Comparison of ENCODE assay signal across 28 cellular contexts in genomic region chr7:17038160-17038782, GRCh38.
DNase-seq lines count a peak whose midpoint lies in the region; ATAC-seq, FAIRE-seq and TF ChIP-seq lines count a peak whose summit lies in the region.
"Had no signal": no experiment of that assay in that cellular context is flagged by ENCODE, and none has a peak within 500 bp of the region (broad histone marks: within the 10 kb centered on the region; RNA-seq: fewer than 3 reads in every experiment).

No MANE protein-coding gene starts in this region.

- H3K79me2 ChIP-seq in GM23248 (ENCODE audit: insufficient read depth): no peaks in the 10 kb centered on the region
- H3K79me2 ChIP-seq in PC-3 (ENCODE audit: low read length): no peaks in the 10 kb centered on the region
- no peaks in the 10 kb centered on the region for H3K79me2 ChIP-seq in smooth muscle cell (ENCODE audit: low read depth)

- H4K20me1 ChIP-seq in GM23248 (ENCODE audit: insufficient read depth): no peaks in the 10 kb centered on the region
- no peaks in the 10 kb centered on the region for H4K20me1 ChIP-seq in PC-3 (ENCODE audit: low read length)
- no peaks in the 10 kb centered on the region for H4K20me1 ChIP-seq in smooth muscle cell (ENCODE audit: low read depth)

- no peak for TF ChIP-seq POLR2A in GM18505 (IDR thresholded peaks at IDR 0.05; ENCODE audit: borderline replicate concordance, extremely low read depth, insufficient read depth, insufficient read length)

- H3K27me3 ChIP-seq in GM23248 (replicated peaks; ENCODE audit: insufficient read depth) (no peaks in the 10 kb centered on the region), PC-3 (ENCODE audit: low read length) (no peaks in the 10 kb centered on the region), liver (ENCODE audit: control insufficient read depth in 4 of 4, insufficient read depth in 4 of 4, low read length in 3 of 4) (no peaks in the 10 kb centered on the region), smooth muscle cell (ENCODE audit: low read depth) (no peaks in the 10 kb centered on the region)
- H3K27me3 ChIP-seq: SJCRH30, stomach had no signal

- TF ChIP-seq CTCF in PC-3 (conservative IDR thresholded peaks at IDR 0.05; ENCODE audit: low read depth, low read length): no peak
- no peak for TF ChIP-seq CTCF in liver (IDR thresholded peaks at IDR 0.05; ENCODE audit: low read depth, low read length, missing input control)
- no peak for TF ChIP-seq CTCF in smooth muscle cell (IDR thresholded peaks at IDR 0.05; ENCODE audit: borderline replicate concordance, insufficient read depth, poor library complexity, severe bottlenecking)

- H3K9me2 ChIP-seq in GM23248 (ENCODE audit: insufficient read depth) (peaks cover 4% of the 10 kb centered on the region; the same call in 1 of the 2 replicates), PC-3 (replicated peaks; ENCODE audit: low read length) (no peaks in the 10 kb centered on the region)

- H3K27ac ChIP-seq in GM23248: no peak overlapping the region
- peak overlapping the region; percentile 17; the same call in 1 of the 2 replicates for H3K27ac ChIP-seq in PC-3 (ENCODE audit: low read length)
- H3K27ac ChIP-seq in liver (ENCODE audit: low read depth in 1 of 2, low read length in 2 of 2): no peak overlapping the region
- H3K27ac ChIP-seq in smooth muscle cell (ENCODE audit: low read depth): peak overlapping the region; percentile 3
- H3K27ac ChIP-seq: epithelial cell of prostate, prostate gland, SJCRH30, VCaP had no signal

- 81 to 85% methylated on average over 3 of the region's 3 CpGs for WGBS in GM23248 (ENCODE audit: low coverage in 1 of 2, low lambda C conversion rate in 2 of 2, missing lambda C conversion rate in 2 of 2), 2 experiments
- 82% methylated on average over 3 of the region's 3 CpGs for WGBS in liver
- 66% methylated on average over 3 of the region's 3 CpGs for WGBS in smooth muscle cell (ENCODE audit: low lambda C conversion rate)

- no TSS peak for BruUV-seq in PC-3 (replicated peaks; lab: Mats Ljungman, UMichigan)

- TF ChIP-seq RAD21 in liver (IDR thresholded peaks at IDR 0.05): peak in 1 of 2 donors; percentile 8

- H2AFZ ChIP-seq in GM23248 (0 out of 2 replicates have a peak overlapping the region, but pooled peaks have one; percentile 15), PC-3 (ENCODE audit: low read length) (no peak overlapping the region), smooth muscle cell (ENCODE audit: low read depth) (peak overlapping the region; percentile 62)

- H3K9ac ChIP-seq in GM23248 (no peak overlapping the region), PC-3 (ENCODE audit: low read length) (no peak overlapping the region), liver (ENCODE audit: low read depth in 1 of 2, low read length in 2 of 2) (no peak overlapping the region), smooth muscle cell (ENCODE audit: low read depth) (no peak overlapping the region)

- in situ Hi-C loops in GM23248 (cut with MboI): no loop called here

- H3K4me2 ChIP-seq in GM23248 (ENCODE audit: unreplicated experiment) (no peak overlapping the region), PC-3 (ENCODE audit: low read length) (peak overlapping the region; percentile 17; the same call in 1 of the 2 replicates), smooth muscle cell (peak overlapping the region; percentile 43)

- no peak for ATAC-seq in PC-3
- ATAC-seq in GM18505 (IDR thresholded peaks at IDR 0.05; ENCODE audit: unreplicated experiment): no peak
- no peak for ATAC-seq in esophagus mucosa
- ATAC-seq in HG03439 (IDR thresholded peaks at IDR 0.05; ENCODE audit: unreplicated experiment): no peak

- H3K4me3 ChIP-seq in GM23248 (no peak overlapping the region), PC-3 (ENCODE audit: low read length) (no peak overlapping the region), liver (ENCODE audit: low read depth in 1 of 3, low read length in 3 of 3) (no peak overlapping the region), smooth muscle cell (no peak overlapping the region)
- H3K4me3 ChIP-seq: prostate gland, SJCRH30, stomach had no signal

- intact Hi-C loops in PC-3 (cut with micrococcal nuclease): no loop called here

- FAIRE-seq in RCC 7860 (lab: Jason Lieb, UNC): no peak
- FAIRE-seq: urothelium cell line had no signal

- peaks cover 28% of the 10 kb centered on the region for H3K4me1 ChIP-seq in GM23248 (ENCODE audit: insufficient read depth)
- H3K4me1 ChIP-seq in PC-3 (ENCODE audit: insufficient read depth, low read length): peaks cover 52% of the 10 kb centered on the region
- peaks cover 0 to 5% (median 0%) of the 10 kb centered on the region in 4 donors for H3K4me1 ChIP-seq in liver (ENCODE audit: control insufficient read depth in 4 of 4, insufficient read depth in 4 of 4, low read length in 3 of 4)
- H3K4me1 ChIP-seq in smooth muscle cell (ENCODE audit: low read depth): peaks cover 7% of the 10 kb centered on the region
- H3K4me1 ChIP-seq: prostate gland had no signal

- DNase-seq in GM23248: no peak
- no peak for DNase-seq in PC-3
- no peak for DNase-seq in smooth muscle cell (lab: John Stamatoyannopoulos, UW; ENCODE audit: unreplicated experiment)
- no peak for DNase-seq in RCC 7860 (ENCODE audit: low spot score)
- DNase-seq: activated CD4-positive, alpha-beta T cell treated with anti-CD3 and anti-CD28 coated beads, Interleukin-2, amount 50 U/mL, for 1 hour; activated gamma-delta T cell treated with Interleukin-2 at 50 U/mL for 16 hours; amniotic stem cell; dermis blood vessel endothelial cell; DND-41; foreskin fibroblast; HCEC 1CT; hippocampal formation; islet precursor cell; NCI-H1436; NCI-H748 treated with DMSO at 0.1 percent for 48 hours; nephron progenitor cell; SJCRH30; stimulated activated CD4-positive, alpha-beta T cell treated with anti-CD3 and anti-CD28 coated beads, Interleukin-2, amount 100 ng/mL, for 48 hours; stomach; T-helper 2 cell had no signal

- CTCF ChIA-PET in PC-3 (lab: Charles Lee): no interaction called here

- H3K36me3 ChIP-seq in GM23248 (ENCODE audit: low read depth): no peaks in the 10 kb centered on the region
- no peaks in the 10 kb centered on the region for H3K36me3 ChIP-seq in PC-3 (ENCODE audit: low read depth, low read length)
- H3K36me3 ChIP-seq in liver (ENCODE audit: control insufficient read depth in 4 of 4, insufficient read depth in 3 of 4, low read depth in 1 of 4, low read length in 3 of 4): no peaks in the 10 kb centered on the region
- H3K36me3 ChIP-seq in smooth muscle cell (ENCODE audit: low read depth): no peaks in the 10 kb centered on the region
- H3K36me3 ChIP-seq: prostate gland, SJCRH30, stomach had no signal

- H3K9me3 ChIP-seq in GM23248 (ENCODE audit: low read depth) (no peaks in the 10 kb centered on the region), PC-3 (ENCODE audit: low read length) (no peaks in the 10 kb centered on the region), liver (ENCODE audit: control insufficient read depth in 4 of 4, low read length in 3 of 4) (no peaks in the 10 kb centered on the region), smooth muscle cell (replicated peaks; ENCODE audit: low read depth) (no peaks in the 10 kb centered on the region)
- H3K9me3 ChIP-seq: prostate gland, SJCRH30, stomach had no signal

- POLR2A ChIA-PET in PC-3 (lab: Charles Lee; ENCODE audit: unreplicated experiment): no interaction called here

- H3F3A ChIP-seq in GM23248 (ENCODE audit: insufficient read depth): peaks cover 18% of the 10 kb centered on the region; the same call in 1 of the 2 replicates
- peaks cover 4% of the 10 kb centered on the region for H3F3A ChIP-seq in PC-3 (ENCODE audit: low read length, unreplicated experiment)
- H3F3A ChIP-seq in smooth muscle cell (ENCODE audit: low read depth): no peaks in the 10 kb centered on the region

TF ChIP-seq in liver, 16 proteins besides CTCF, POLR2A, EP300 and RAD21:
- TF ChIP-seq RXRA (IDR thresholded peaks at IDR 0.05): peak; percentile 21 to 47
- no peak for TF ChIP-seq MAX (IDR thresholded peaks at IDR 0.05)
- TF ChIP-seq HNF4A (conservative IDR thresholded peaks at IDR 0.05): peak; percentile 43 to 54
- TF ChIP-seq TAF1 (conservative IDR thresholded peaks at IDR 0.05): no peak

Comparison
In these comparisons a context has a peak if more than half of its experiments do, and no peak if none do; other contexts are left out.
1. H3K27ac ChIP-seq: peak in PC-3 (single experiment) and smooth muscle cell (single experiment); none in GM23248 (single experiment) and liver (0 of 2).